In the genomic region with DNA sequence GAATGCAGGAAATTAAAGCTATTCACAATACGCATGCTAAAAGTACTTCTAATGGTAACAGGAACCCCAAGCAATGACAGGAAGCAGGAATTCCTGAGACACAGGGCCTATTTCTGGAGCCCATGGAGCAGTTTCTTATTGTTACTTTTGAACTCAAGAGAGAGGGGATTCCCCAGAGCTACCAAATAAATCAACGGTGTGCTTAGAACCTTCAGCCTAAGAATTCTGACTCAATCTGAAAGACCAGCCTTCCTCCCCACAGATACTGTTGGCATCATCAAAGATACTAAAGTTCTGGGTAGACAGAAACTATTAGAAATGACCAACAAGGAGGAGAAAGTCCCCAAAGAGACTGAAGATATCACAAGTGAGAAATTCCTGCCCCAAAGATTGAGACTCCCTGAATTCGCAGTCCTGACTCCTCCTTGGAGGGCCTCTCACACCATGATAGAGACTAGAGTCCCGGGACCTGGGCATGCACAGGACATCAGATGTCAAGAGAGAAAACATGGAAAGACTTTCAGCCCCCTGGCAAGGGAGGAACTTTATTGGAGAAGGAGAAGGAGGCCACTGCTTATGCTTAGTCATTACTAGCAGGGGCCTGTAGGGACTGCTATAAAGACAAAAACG, we compare ENCODE assay signal across 10 cellular contexts. TPM values are rescaled to one million over a fixed set of nuclear protein-coding genes. Genes with fewer than 3 reads are reported as not detected.
A peak's percentile ranks its signal among the peaks of the same experiment; 100 is the strongest.
DNase-seq lines count a peak whose midpoint lies in the region; ATAC-seq and TF ChIP-seq lines count a peak whose summit lies in the region.
"Had no signal": no experiment of that assay in that cellular context is flagged by ENCODE, and none has a peak within 500 bp of the region (broad histone marks: within the 10 kb centered on the region; RNA-seq: fewer than 3 reads in every experiment).

No MANE protein-coding gene starts in this region.

- H3K4me3 ChIP-seq in transverse colon = no peak overlapping the region
- no peak overlapping the region for H3K4me3 ChIP-seq in aorta (ENCODE audit: low read length in 2 of 2)
- H3K4me3 ChIP-seq: dorsolateral prefrontal cortex had no signal

- H3K36me3 Mint-ChIP-seq in natural killer cell treated with Interleukin-12 subunit alpha and Interleukin-12 subunit beta and Interleukin-15 and Interleukin-18, amount 100 ng/mL, for 72 hours = no peaks in the 10 kb centered on the region
- no peaks in the 10 kb centered on the region for H3K36me3 Mint-ChIP-seq in natural killer cell

- no peaks in the 10 kb centered on the region for H3K9me3 Mint-ChIP-seq in natural killer cell treated with Interleukin-12 subunit alpha and Interleukin-12 subunit beta and Interleukin-15 and Interleukin-18, amount 100 ng/mL, for 72 hours
- no peaks in the 10 kb centered on the region for H3K9me3 Mint-ChIP-seq in natural killer cell

- H3K36me3 ChIP-seq in transverse colon = no peaks in the 10 kb centered on the region
- H3K36me3 ChIP-seq in aorta (ENCODE audit: control insufficient read depth in 1 of 2, insufficient read depth in 2 of 2, low read length in 1 of 2) = peaks cover 0 to 1% of the 10 kb centered on the region in 2 donors

- in situ Hi-C loops in transverse colon (cut with MboI; ENCODE audit: low pct_ligation_motif_present in 1 of 4, low pct_unique_long_range_greater_than_20kb in 1 of 4, low sequenced_read_pairs in 3 of 4) = loop anchor here in 1 of 4 donors (25.0 kb wide), 2 partner anchors 240 to 465 kb away; a partner anchor contains a TSS

- TF ChIP-seq EP300 in transverse colon (IDR thresholded peaks at IDR 0.05; ENCODE audit: low read depth) = no peak

- H3K4me1 ChIP-seq in transverse colon (peaks cover 8 to 43% (median 34%) of the 10 kb centered on the region in 4 donors), aorta (ENCODE audit: control insufficient read depth in 1 of 2, insufficient read depth in 2 of 2, low read length in 2 of 2) (no peaks in the 10 kb centered on the region)

- H3K27me3 Mint-ChIP-seq in natural killer cell treated with Interleukin-12 subunit alpha and Interleukin-12 subunit beta and Interleukin-15 and Interleukin-18, amount 100 ng/mL, for 72 hours = peaks cover 4 to 5% of the 10 kb centered on the region in 2 donors
- H3K27me3 Mint-ChIP-seq in natural killer cell (ENCODE audit: low read depth in 2 of 2) = peaks cover 2 to 4% of the 10 kb centered on the region in 2 donors

- H3K27ac Mint-ChIP-seq in natural killer cell treated with Interleukin-12 subunit alpha and Interleukin-12 subunit beta and Interleukin-15 and Interleukin-18, amount 100 ng/mL, for 72 hours = no peak overlapping the region
- H3K27ac Mint-ChIP-seq in natural killer cell = no peak overlapping the region

- no peak for DNase-seq in natural killer cell treated with Interleukin-12 subunit alpha and Interleukin-12 subunit beta and Interleukin-15 and Interleukin-18, amount 100 ng/mL, for 72 hours (ENCODE audit: low spot score)
- DNase-seq in natural killer cell (no peak), transverse colon (no peak), aorta (no peak)
- DNase-seq in activated effector memory CD4-positive, alpha-beta T cell treated with Interleukin-2 at 50 U/mL for 16 hours = no peak
- no peak for DNase-seq in activated CD4-positive, alpha-beta T cell treated with anti-CD3 and anti-CD28 coated beads, Interleukin-2, amount 50 U/mL, for 4 hours
- DNase-seq: dorsolateral prefrontal cortex, NCI-H1105 had no signal

- H3K4me1 Mint-ChIP-seq in natural killer cell treated with Interleukin-12 subunit alpha and Interleukin-12 subunit beta and Interleukin-15 and Interleukin-18, amount 100 ng/mL, for 72 hours (ENCODE audit: low read depth in 2 of 2) = peaks cover 10 to 24% of the 10 kb centered on the region in 2 donors
- peaks cover 0 to 4% of the 10 kb centered on the region in 2 donors for H3K4me1 Mint-ChIP-seq in natural killer cell

- H3K27me3 ChIP-seq in transverse colon = no peaks in the 10 kb centered on the region
- H3K27me3 ChIP-seq in aorta (ENCODE audit: control insufficient read depth in 1 of 2, insufficient read depth in 2 of 2, low read length in 1 of 2) = no peaks in the 10 kb centered on the region
- H3K27me3 ChIP-seq: dorsolateral prefrontal cortex had no signal

- 52 to 67% methylated on average over 4 to 5 of the region's 5 CpGs for WGBS in transverse colon (ENCODE audit: low coverage in 1 of 2), 2 donors
- 69 to 77% methylated on average over 5 of the region's 5 CpGs for WGBS in aorta, 2 donors

- no peak for TF ChIP-seq POLR2A in transverse colon (IDR thresholded peaks at IDR 0.05)

- ATAC-seq in natural killer cell treated with Interleukin-12 subunit alpha and Interleukin-12 subunit beta and Interleukin-15 and Interleukin-18, amount 100 ng/mL, for 72 hours = peak; percentile 61 to 75
- ATAC-seq in natural killer cell (no peak), HG02571 (IDR thresholded peaks at IDR 0.05; ENCODE audit: unreplicated experiment) (peak; percentile 59), HG03565 (IDR thresholded peaks at IDR 0.05; ENCODE audit: unreplicated experiment) (peak; percentile 87), aorta (ENCODE audit: low FRiP score) (no peak)

- intact Hi-C loops in natural killer cell (cut with micrococcal nuclease) (no loop called here), transverse colon (cut with DNase I; ENCODE audit: low total_unique reads) (no loop called here), aorta (cut with DNase I) (no loop called here)

- TF ChIP-seq CTCF in natural killer cell (IDR thresholded peaks at IDR 0.05) (no peak), transverse colon (IDR thresholded peaks at IDR 0.05) (no peak)

- H3K9me3 ChIP-seq in transverse colon = no peaks in the 10 kb centered on the region
- H3K9me3 ChIP-seq in aorta (ENCODE audit: control insufficient read depth, low read length) = no peaks in the 10 kb centered on the region

- H3K27ac ChIP-seq in transverse colon (peak overlapping the region; percentile 66 to 79 (median 76)), aorta (ENCODE audit: low read depth in 1 of 2, low read length in 2 of 2) (no peak overlapping the region)

- H3K4me3 Mint-ChIP-seq in natural killer cell treated with Interleukin-12 subunit alpha and Interleukin-12 subunit beta and Interleukin-15 and Interleukin-18, amount 100 ng/mL, for 72 hours = peak overlapping the region; percentile 6
- no peak overlapping the region for H3K4me3 Mint-ChIP-seq in natural killer cell

RNA-seq across cellular contexts. Expression of a gene that starts 32.7 kb away (rescaled TPM):
- 100 to 1,000 TPM; 146 to 160 TPM for total RNA-seq in natural killer cell treated with Interleukin-12 subunit alpha and Interleukin-12 subunit beta and Interleukin-15 and Interleukin-18, amount 100 ng/mL, for 72 hours
- total RNA-seq in natural killer cell (10 to 100 TPM; 84.3 to 96.5 (median 92.7) TPM), transverse colon (10 to 100 TPM; 28.1 to 92.8 (median 51.5) TPM), aorta (100 to 1,000 TPM; 110 to 117 TPM)
- 100 to 1,000 TPM; 109 to 117 TPM for polyA plus RNA-seq in aorta

RNA-seq across cellular contexts. Expression of a gene that starts 46.8 kb away (rescaled TPM):
- 1 to 10 TPM; 6.8 to 8.7 TPM for total RNA-seq in natural killer cell treated with Interleukin-12 subunit alpha and Interleukin-12 subunit beta and Interleukin-15 and Interleukin-18, amount 100 ng/mL, for 72 hours
- total RNA-seq in natural killer cell = under 1 TPM; 0.36 to 0.80 (median 0.40) TPM
- 10 to 100 TPM in 3 of 4 donors, 1 to 10 TPM in 1; 8.3 to 62.7 (median 27.4) TPM for total RNA-seq in transverse colon
- 10 to 100 TPM; 22.1 to 56.6 TPM for total RNA-seq in aorta
- 10 to 100 TPM in 1 of 2 donors, 1 to 10 TPM in 1; 2.8 to 30.9 TPM for polyA plus RNA-seq in aorta

Comparison
In these comparisons a context has a peak if more than half of its experiments do, and no peak if none do; other contexts are left out.
1. ATAC-seq: peak in natural killer cell treated with Interleukin-12 subunit alpha and Interleukin-12 subunit beta and Interleukin-15 and Interleukin-18, amount 100 ng/mL, for 72 hours (2 of 2), HG02571 (single experiment) and HG03565 (single experiment); none in natural killer cell (0 of 3) and aorta (single experiment).
2. RNA of a gene that starts 46.8 kb away (total RNA-seq): 22.1 to 56.6 TPM in aorta, 8.3 to 62.7 TPM in transverse colon and 6.8 to 8.7 TPM in natural killer cell treated with Interleukin-12 subunit alpha and Interleukin-12 subunit beta and Interleukin-15 and Interleukin-18, amount 100 ng/mL, for 72 hours; 0.36 to 0.80 TPM in natural killer cell; every median in the first group is over 4 times any median in the second.
3. H3K27ac ChIP-seq: peak in transverse colon (4 of 4); none in aorta (0 of 2).